Comparison of ENCODE assay signal across 28 cellular contexts in the genomic region with DNA sequence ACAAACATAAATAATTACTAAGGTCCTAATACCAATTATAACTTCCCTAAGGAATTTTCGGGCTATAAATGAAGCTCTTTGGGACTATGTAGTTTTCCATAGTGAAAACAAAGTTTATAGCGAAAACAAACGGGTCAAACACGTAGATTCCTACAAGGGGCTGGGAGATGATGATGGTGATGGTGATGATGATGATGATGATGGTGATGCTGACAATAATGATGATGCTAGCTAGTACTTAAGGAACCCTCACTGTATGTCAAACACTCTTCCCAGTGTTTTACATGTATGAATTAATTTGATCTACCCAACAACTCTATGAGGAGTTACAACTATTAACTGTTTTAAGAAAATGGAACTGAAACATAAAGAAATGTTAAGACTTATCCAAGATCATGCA.
"Had no signal": no experiment of that assay in that cellular context is flagged by ENCODE, and none has a peak within 500 bp of the region (broad histone marks: within the 10 kb centered on the region; RNA-seq: fewer than 3 reads in every experiment).

No MANE protein-coding gene starts in this region.

- H3K27ac ChIP-seq: colonic mucosa, coronary artery, dorsolateral prefrontal cortex, epithelial cell of prostate, esophagus muscularis mucosa, esophagus squamous epithelium, foreskin keratinocyte, gastrocnemius medialis, gastroesophageal sphincter, heart left ventricle, heart right ventricle had no signal

- H3K27me3 ChIP-seq: colonic mucosa, dorsolateral prefrontal cortex, esophagus muscularis mucosa, esophagus squamous epithelium, foreskin keratinocyte, gastrocnemius medialis, gastroesophageal sphincter, heart left ventricle, heart right ventricle had no signal

- DNase-seq: colonic mucosa; cortex of kidney; dermis blood vessel endothelial cell; dorsolateral prefrontal cortex; effector CD4-positive, alpha-beta T cell; effector CD8-positive, alpha-beta T cell; effector memory CD4-positive, alpha-beta T cell; effector memory CD8-positive, alpha-beta T cell; endodermal cell; erythroblast; esophagus squamous epithelium; foreskin fibroblast; foreskin keratinocyte; foreskin melanocyte; gastrocnemius medialis; head of caudate nucleus; heart left ventricle; heart right ventricle had no signal

- H3K9me3 Mint-ChIP-seq: dendritic cell treated with granulocyte-macrophage colony-stimulating factor and Interleukin-4, amounts not matched to agents 40 ng/mL and 50 ng/mL, for 4 days; effector memory CD8-positive, alpha-beta T cell; endodermal cell had no signal

- FAIRE-seq: colon, endometrium, endothelial cell of umbilical vein, frontal cortex had no signal

- ATAC-seq: effector memory CD8-positive, alpha-beta T cell; esophagus mucosa; foreskin keratinocyte; gastrocnemius medialis; gastroesophageal sphincter; heart left ventricle; heart right ventricle had no signal

- H3K4me3 Mint-ChIP-seq: dendritic cell treated with granulocyte-macrophage colony-stimulating factor and Interleukin-4, amounts not matched to agents 40 ng/mL and 50 ng/mL, for 4 days; effector memory CD8-positive, alpha-beta T cell; endodermal cell had no signal

- H3K36me3 ChIP-seq: colonic mucosa, esophagus muscularis mucosa, esophagus squamous epithelium, gastrocnemius medialis, gastroesophageal sphincter, heart left ventricle, heart right ventricle had no signal

- H3K9me3 ChIP-seq: colonic mucosa, esophagus muscularis mucosa, esophagus squamous epithelium, gastrocnemius medialis, gastroesophageal sphincter, heart left ventricle, heart right ventricle had no signal

- H3K27me3 Mint-ChIP-seq: dendritic cell treated with granulocyte-macrophage colony-stimulating factor and Interleukin-4, amounts not matched to agents 40 ng/mL and 50 ng/mL, for 4 days; effector memory CD8-positive, alpha-beta T cell had no signal

- H3K4me3 ChIP-seq: colonic mucosa, coronary artery, dorsolateral prefrontal cortex, esophagus muscularis mucosa, esophagus squamous epithelium, gastrocnemius medialis, gastroesophageal sphincter, heart left ventricle, heart right ventricle had no signal

- H3K27ac Mint-ChIP-seq: dendritic cell treated with granulocyte-macrophage colony-stimulating factor and Interleukin-4, amounts not matched to agents 40 ng/mL and 50 ng/mL, for 4 days; effector memory CD8-positive, alpha-beta T cell; endodermal cell had no signal

- H3K4me1 ChIP-seq: colonic mucosa, esophagus squamous epithelium, foreskin keratinocyte, gastrocnemius medialis, gastroesophageal sphincter had no signal
